ENCODE assay signal across 26 cellular contexts in the genomic region with DNA sequence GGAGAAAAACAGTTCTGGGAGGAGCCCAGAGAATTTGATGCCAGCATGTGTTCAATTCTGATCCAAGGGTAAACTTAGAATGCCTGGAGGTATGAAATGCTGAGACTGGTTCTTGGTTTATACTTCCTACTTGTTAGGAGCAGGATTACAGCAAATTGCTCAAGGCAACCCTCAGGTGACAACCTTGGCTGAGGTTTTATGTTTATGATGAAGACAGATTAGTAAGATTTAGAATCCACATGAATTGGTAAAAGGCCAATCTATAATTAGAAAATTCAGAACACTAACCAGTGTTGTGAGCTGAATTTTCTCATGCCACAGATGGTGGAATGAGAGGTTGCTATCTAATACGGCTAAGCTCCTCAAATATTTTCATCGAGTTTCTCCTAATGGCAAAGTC.
"Had no signal": no experiment of that assay in that cellular context is flagged by ENCODE, and none has a peak within 500 bp of the region (broad histone marks: within the 10 kb centered on the region; RNA-seq: fewer than 3 reads in every experiment).

No MANE protein-coding gene starts in this region.

- DNase-seq: activated CD4-positive, alpha-beta memory T cell treated with anti-CD3 and anti-CD28 coated beads, Interleukin-2, amount 10 ng/mL, durations not matched to agents 7 days and 5 days; activated CD4-positive, alpha-beta T cell treated with anti-CD3 and anti-CD28 coated beads for 1 hour; activated CD4-positive, alpha-beta T cell treated with anti-CD3 and anti-CD28 coated beads for 4 hours; activated CD4-positive, alpha-beta T cell treated with anti-CD3 and anti-CD28 coated beads, Interleukin-2, amount 10 ng/mL, durations not matched to agents 7 days and 5 days; activated CD4-positive, alpha-beta T cell treated with anti-CD3 and anti-CD28 coated beads, Interleukin-2, amount 50 U/mL, for 4 hours; activated CD8-positive, alpha-beta memory T cell treated with anti-CD3 and anti-CD28 coated beads, Interleukin-2, amount 50 U/mL, for 48 hours; activated gamma-delta T cell; activated naive CD4-positive, alpha-beta T cell; activated naive CD4-positive, alpha-beta T cell treated with anti-CD3 and anti-CD28 coated beads, Interleukin-2, amount 10 ng/mL, durations not matched to agents 7 days and 5 days; activated naive CD8-positive, alpha-beta T cell treated with anti-CD3 and anti-CD28 coated beads, Interleukin-2, amount 10 ng/mL, durations not matched to agents 7 days and 5 days; activated T-cell treated with anti-CD3 and anti-CD28 coated beads for 4 hours; activated T-cell treated with anti-CD3 and anti-CD28 coated beads, Interleukin-2, amount 50 U/mL, for 24 hours; activated T-cell treated with anti-CD3 and anti-CD28 coated beads, Interleukin-2, amount 50 U/mL, for 72 hours; cortex of kidney; dermis blood vessel endothelial cell; effector CD8-positive, alpha-beta T cell; erythroblast; esophagus squamous epithelium; foreskin melanocyte; head of caudate nucleus; T-helper 2 cell had no signal

- H3K36me3 ChIP-seq: ascending aorta, breast epithelium, esophagus squamous epithelium had no signal

- ATAC-seq: activated naive CD4-positive, alpha-beta T cell treated with anti-CD3 and anti-CD28 coated beads, Interleukin-2, amount 50 U/mL, for 72 hours; activated T-cell treated with anti-CD3 and anti-CD28 coated beads, Interleukin-2, amount 50 U/mL, for 72 hours; WTC11 had no signal

- H3K27ac ChIP-seq: ascending aorta, breast epithelium, VCaP had no signal

- H3K4me3 ChIP-seq: ascending aorta, breast epithelium, esophagus squamous epithelium had no signal

- H3K9me3 ChIP-seq: ascending aorta, breast epithelium, esophagus squamous epithelium had no signal

- H3K4me1 ChIP-seq: ascending aorta, breast epithelium had no signal

- H3K27me3 ChIP-seq: ascending aorta, breast epithelium, esophagus squamous epithelium had no signal
